ENCODE assay signal across 14 cellular contexts in genomic region chr2:218256612-218257350, GRCh38. TPM values are rescaled to one million over a fixed set of nuclear protein-coding genes. Genes with fewer than 3 reads are reported as not detected.
DNase-seq lines count a peak whose midpoint lies in the region; FAIRE-seq and TF ChIP-seq lines count a peak whose summit lies in the region.
"Had no signal": no experiment of that assay in that cellular context is flagged by ENCODE, and none has a peak within 500 bp of the region (broad histone marks: within the 10 kb centered on the region; RNA-seq: fewer than 3 reads in every experiment).

No MANE protein-coding gene starts in this region.

- no peak overlapping the region for H3K9ac ChIP-seq in trophoblast cell (ENCODE audit: low read length)
- H3K9ac ChIP-seq: SK-N-SH had no signal

- no peak overlapping the region for H4K91ac ChIP-seq in trophoblast cell (ENCODE audit: low read depth, low read length)

- TF ChIP-seq POLR2A in GM12892 (IDR thresholded peaks at IDR 0.05; ENCODE audit: low read depth, low read length) = peak; percentile 38; the same call in 1 of the 2 replicates

- DNase-seq in GM12892 (ENCODE audit: insufficient read length) (no peak), H7 (peak; percentile 17), trophoblast cell (peak; percentile 77 to 78), NCI-H524 (lab: John Stamatoyannopoulos, UW) (no peak), kidney tubule cell (ENCODE audit: low spot score) (no peak), Kasumi-1 (lab: John Stamatoyannopoulos, UW) (no peak)
- DNase-seq: cerebellar nuclear complex, DMS79, NCI-H345, occipital lobe had no signal

- H4K12ac ChIP-seq in trophoblast cell (ENCODE audit: low read depth, low read length) = no peak overlapping the region

- peaks cover 24 to 35% of the 10 kb centered on the region in 2 experiments for H3K4me1 ChIP-seq in trophoblast cell (ENCODE audit: control insufficient read depth in 1 of 2, insufficient read depth in 2 of 2, low read length in 2 of 2)

- peaks cover 2% of the 10 kb centered on the region for H3K36me3 Mint-ChIP-seq in activated naive CD8-positive, alpha-beta T cell

- no peaks in the 10 kb centered on the region for H3K27me3 Mint-ChIP-seq in activated naive CD8-positive, alpha-beta T cell

- peak overlapping the region; percentile 90 for H3K27ac Mint-ChIP-seq in activated naive CD8-positive, alpha-beta T cell

- peak; percentile 27 for FAIRE-seq in GM12892 (lab: Jason Lieb, UNC)

- H3K4me1 Mint-ChIP-seq in activated naive CD8-positive, alpha-beta T cell (ENCODE audit: low read depth) = peaks cover 33% of the 10 kb centered on the region

- H3K18ac ChIP-seq in trophoblast cell (ENCODE audit: low read length) = no peak overlapping the region

- no peak overlapping the region for H3K4me3 Mint-ChIP-seq in activated naive CD8-positive, alpha-beta T cell

- H3K36me3 ChIP-seq in H7 (replicated peaks; ENCODE audit: control insufficient read depth, insufficient read depth, low read length) = peaks cover 21% of the 10 kb centered on the region
- peaks cover 33 to 42% of the 10 kb centered on the region in 2 experiments for H3K36me3 ChIP-seq in trophoblast cell (ENCODE audit: control insufficient read depth in 1 of 2, insufficient read depth in 2 of 2, low read length in 2 of 2)

- no peak overlapping the region for H3K27ac ChIP-seq in trophoblast cell (ENCODE audit: low read depth, low read length)

- H3K79me2 ChIP-seq in trophoblast cell (ENCODE audit: control insufficient read depth, insufficient read depth, low read length, poor library complexity) = no peaks in the 10 kb centered on the region

- H3K14ac ChIP-seq in trophoblast cell (ENCODE audit: low read length) = no peak overlapping the region

- H3K4me3 ChIP-seq in H7 (ENCODE audit: insufficient read depth, low read depth, low read length) (no peak overlapping the region), trophoblast cell (ENCODE audit: low read depth, low read length) (no peak overlapping the region)
- H3K4me3 ChIP-seq: gastroesophageal sphincter, tibial artery had no signal

- H3K4ac ChIP-seq in trophoblast cell (ENCODE audit: low read depth, low read length) = no peak overlapping the region

- no peak overlapping the region for H2BK120ac ChIP-seq in trophoblast cell (ENCODE audit: insufficient read depth, low read length, poor library complexity)

- H3K27me3 ChIP-seq in H7 (ENCODE audit: control insufficient read depth, insufficient read depth, low read length) (no peaks in the 10 kb centered on the region), trophoblast cell (ENCODE audit: insufficient read depth, low read length) (no peaks in the 10 kb centered on the region)
- H3K27me3 ChIP-seq: gastroesophageal sphincter, tibial artery had no signal

- H2BK5ac ChIP-seq in trophoblast cell (ENCODE audit: low read depth, low read length, poor library complexity) = no peak overlapping the region

- no peak overlapping the region for H2AFZ ChIP-seq in trophoblast cell (ENCODE audit: insufficient read depth, low read length, poor library complexity)

- H3K9me3 ChIP-seq in trophoblast cell (ENCODE audit: insufficient read depth, low read depth, low read length) = no peaks in the 10 kb centered on the region
- H3K9me3 ChIP-seq: gastroesophageal sphincter, SK-N-SH, tibial artery had no signal

- WGBS in trophoblast cell (ENCODE audit: extremely low coverage, insufficient coverage, insufficient read length) = no CpG with 5 or more reads among the region's 13 CpGs

- H3K79me1 ChIP-seq in trophoblast cell (ENCODE audit: low read length) = peaks cover 11% of the 10 kb centered on the region

- H2AK5ac ChIP-seq in trophoblast cell (ENCODE audit: low read length) = no peak overlapping the region

- no peak overlapping the region for H4K8ac ChIP-seq in trophoblast cell (ENCODE audit: low read depth, low read length)

- H2BK12ac ChIP-seq in trophoblast cell (ENCODE audit: low read length) = no peak overlapping the region

- H3K9me3 Mint-ChIP-seq in activated naive CD8-positive, alpha-beta T cell (ENCODE audit: low read depth) = no peaks in the 10 kb centered on the region

- no peak overlapping the region for H3K4me2 ChIP-seq in trophoblast cell (ENCODE audit: low read length)
- H3K4me2 ChIP-seq: SK-N-SH had no signal

- no peak overlapping the region for H3K23ac ChIP-seq in trophoblast cell (ENCODE audit: low read length)

RNA-seq across cellular contexts. Expression of gene GPBAR1, which starts 4.0 kb away (rescaled TPM):
- 0.21 TPM for polyA plus RNA-seq in GM12892 (2012; ENCODE audit: missing spikeins)
- 0.11 TPM in 1 of 2 replicates, not detected in the other for total RNA-seq in H7 (2014; rRNA removed; shearing (Covaris generic))
- 0.23 and 0.40 TPM in 2 replicates for polyA plus RNA-seq in trophoblast cell (2013)
- total RNA-seq: occipital lobe had no signal

RNA-seq across cellular contexts. Expression of gene AAMP, which starts 13.2 kb away (rescaled TPM):
- 57.6 TPM for polyA plus RNA-seq in GM12892 (2012; ENCODE audit: missing spikeins)
- total RNA-seq in H7 (2014; rRNA removed; shearing (Covaris generic)) = 139 and 141 TPM in 2 replicates
- polyA plus RNA-seq in trophoblast cell (2013) = 66.7 and 67.0 TPM in 2 replicates

RNA-seq across cellular contexts. Expression of gene PNKD, which starts 13.5 kb away (rescaled TPM):
- polyA plus RNA-seq in GM12892 (2012; ENCODE audit: missing spikeins) = 41.8 TPM
- total RNA-seq in H7 (2014; rRNA removed; shearing (Covaris generic)) = 46.5 and 61.3 TPM in 2 replicates
- 62.6 and 65.9 TPM in 2 replicates for polyA plus RNA-seq in trophoblast cell (2013)

RNA-seq across cellular contexts. Expression of gene TMBIM1, which starts 35.5 kb away (rescaled TPM):
- polyA plus RNA-seq in GM12892 (2012; ENCODE audit: missing spikeins) = 18.7 TPM
- 34.1 and 35.6 TPM in 2 replicates for total RNA-seq in H7 (2014; rRNA removed; shearing (Covaris generic))
- polyA plus RNA-seq in trophoblast cell (2013) = 192 and 203 TPM in 2 replicates

RNA-seq across cellular contexts. Expression of gene ARPC2, which starts 39.8 kb away (rescaled TPM):
- 520 TPM for polyA plus RNA-seq in GM12892 (2012; ENCODE audit: missing spikeins)
- total RNA-seq in H7 (2014; rRNA removed; shearing (Covaris generic)) = 146 and 167 TPM in 2 replicates
- polyA plus RNA-seq in trophoblast cell (2013) = 573 and 598 TPM in 2 replicates

Comparison
In these comparisons a context has a peak if more than half of its experiments do, and no peak if none do; other contexts are left out.
1. DNase-seq: peak in H7 (single experiment) and trophoblast cell (2 of 2); none in GM12892 (single experiment), NCI-H524 (0 of 2), kidney tubule cell (single experiment) and Kasumi-1 (0 of 2).